In the genomic region with DNA sequence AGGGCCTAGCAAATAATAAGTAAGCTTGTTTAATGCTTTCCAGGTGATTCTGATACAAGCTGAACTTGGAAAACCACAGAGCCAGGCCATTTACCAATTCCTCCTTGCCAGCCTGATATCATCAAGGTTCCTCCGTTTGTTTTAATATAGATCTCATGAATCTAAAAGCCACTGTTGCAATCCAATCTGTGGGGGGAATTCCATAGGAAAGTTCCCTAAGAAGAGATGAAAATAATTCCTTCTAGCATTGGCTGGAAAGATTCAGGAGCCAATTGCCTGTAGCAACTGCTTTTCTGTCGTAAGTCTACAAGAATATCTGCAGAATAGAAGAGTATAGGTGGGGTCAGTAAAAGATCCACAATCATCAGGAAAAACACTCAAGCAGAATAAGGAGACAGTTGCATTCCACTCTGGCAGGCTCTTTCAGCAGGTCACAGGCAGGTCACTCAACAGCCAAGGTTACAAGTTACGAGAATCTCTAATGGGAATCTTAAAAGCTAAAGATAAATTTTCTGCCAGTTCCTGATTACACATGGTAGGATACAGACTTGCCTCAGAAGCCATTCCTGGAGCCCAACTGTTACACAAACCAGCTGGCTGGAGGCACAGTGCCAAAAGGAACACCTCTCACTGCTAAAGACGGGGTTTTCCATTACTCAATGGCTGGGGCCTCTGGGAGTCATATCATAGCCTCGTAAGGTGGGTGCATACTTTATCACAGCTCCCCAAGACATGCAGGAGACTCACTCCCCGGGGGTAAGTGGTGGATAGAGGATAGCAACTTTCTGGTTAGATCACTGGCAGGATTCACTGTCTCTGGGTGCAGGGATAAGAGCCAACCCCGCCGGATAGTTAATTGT, we compare ENCODE assay signal across 1 cellular context.
A peak's percentile ranks its signal among the peaks of the same experiment; 100 is the strongest.
TF ChIP-seq lines count a peak whose summit lies in the region.

No MANE protein-coding gene starts in this region.

TF ChIP-seq in K562, 482 proteins besides CTCF, POLR2A, EP300 and RAD21 (continued from another document and continues in another):
- TF ChIP-seq, protein P1, sequence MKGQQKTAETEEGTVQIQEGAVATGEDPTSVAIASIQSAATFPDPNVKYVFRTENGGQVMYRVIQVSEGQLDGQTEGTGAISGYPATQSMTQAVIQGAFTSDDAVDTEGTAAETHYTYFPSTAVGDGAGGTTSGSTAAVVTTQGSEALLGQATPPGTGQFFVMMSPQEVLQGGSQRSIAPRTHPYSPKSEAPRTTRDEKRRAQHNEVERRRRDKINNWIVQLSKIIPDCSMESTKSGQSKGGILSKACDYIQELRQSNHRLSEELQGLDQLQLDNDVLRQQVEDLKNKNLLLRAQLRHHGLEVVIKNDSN (CRISPR knock-in tag; IDR thresholded peaks at IDR 0.05): no peak
- TF ChIP-seq, protein P2, sequence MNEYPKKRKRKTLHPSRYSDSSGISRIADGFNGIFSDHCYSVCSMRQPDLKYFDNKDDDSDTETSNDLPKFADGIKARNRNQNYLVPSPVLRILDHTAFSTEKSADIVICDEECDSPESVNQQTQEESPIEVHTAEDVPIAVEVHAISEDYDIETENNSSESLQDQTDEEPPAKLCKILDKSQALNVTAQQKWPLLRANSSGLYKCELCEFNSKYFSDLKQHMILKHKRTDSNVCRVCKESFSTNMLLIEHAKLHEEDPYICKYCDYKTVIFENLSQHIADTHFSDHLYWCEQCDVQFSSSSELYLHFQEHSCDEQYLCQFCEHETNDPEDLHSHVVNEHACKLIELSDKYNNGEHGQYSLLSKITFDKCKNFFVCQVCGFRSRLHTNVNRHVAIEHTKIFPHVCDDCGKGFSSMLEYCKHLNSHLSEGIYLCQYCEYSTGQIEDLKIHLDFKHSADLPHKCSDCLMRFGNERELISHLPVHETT (CRISPR knock-in tag; conservative IDR thresholded peaks at IDR 0.05 in 1 of 2, IDR thresholded peaks at IDR 0.05 in 1 of 2): 0 out of 4 replicates have a peak, but pooled peaks of 1 of the 2 experiments have one; percentile 19
- TF ChIP-seq C11orf30 (IDR thresholded peaks at IDR 0.05; ENCODE audit: low read depth) (no peak), BRF1 (IDR thresholded peaks at IDR 0.05; ENCODE audit: borderline replicate concordance, extremely low read depth, insufficient read length) (no peak), KDM1A (IDR thresholded peaks at IDR 0.05) (peak; percentile 87 to 90), MBD2 (IDR thresholded peaks at IDR 0.05; ENCODE audit: borderline replicate concordance, low read depth) (peak; percentile 75; the same call in 1 of the 2 replicates), NFYB (IDR thresholded peaks at IDR 0.05; ENCODE audit: extremely low read depth, insufficient read length) (no peak), KDM5B (IDR thresholded peaks at IDR 0.05; ENCODE audit: insufficient replicate concordance, low read depth, low read length) (no peak), YY1 (IDR thresholded peaks at IDR 0.05; ENCODE audit: borderline replicate concordance in 1 of 3, control insufficient read depth in 1 of 3, extremely low read depth in 1 of 3, insufficient read depth in 3 of 3, insufficient read length in 1 of 3, insufficient replicate concordance in 2 of 3, low read depth in 1 of 3, low read length in 2 of 3) (peak in 1 of 3 experiments; percentile 36), BACH1 (tag; IDR thresholded peaks at IDR 0.05) (no peak), JUNB (CRISPR knock-in tag; conservative IDR thresholded peaks at IDR 0.05) (no peak), THRAP3 (IDR thresholded peaks at IDR 0.05; ENCODE audit: borderline replicate concordance) (no peak), TAF9B (IDR thresholded peaks at IDR 0.05; ENCODE audit: partially characterized antibody) (peak; percentile 52), ZBED1 (IDR thresholded peaks at IDR 0.05) (no peak), SIN3A (IDR thresholded peaks at IDR 0.05; ENCODE audit: borderline replicate concordance in 2 of 2, control insufficient read depth in 1 of 2, low read depth in 2 of 2, low read length in 2 of 2) (peak in 1 of 2 experiments; percentile 83; a peak in 1 of 4 replicates), ZNF3 (CRISPR knock-in tag; IDR thresholded peaks at IDR 0.05) (no peak), ZNF444 (CRISPR knock-in tag; IDR thresholded peaks at IDR 0.05) (no peak), ASH1L (IDR thresholded peaks at IDR 0.05; ENCODE audit: borderline replicate concordance, low read depth, partially characterized antibody) (no peak), ZBTB1 (CRISPR knock-in tag; IDR thresholded peaks at IDR 0.05; ENCODE audit: borderline replicate concordance, low read depth) (no peak), SMAD1 (IDR thresholded peaks at IDR 0.05; ENCODE audit: low read depth, low read length, partially characterized antibody) (no peak), NCOA1 (IDR thresholded peaks at IDR 0.05; ENCODE audit: low read depth) (no peak; the same call in 1 of the 2 replicates), EWSR1 (IDR thresholded peaks at IDR 0.05; ENCODE audit: borderline replicate concordance, low read depth, partially characterized antibody) (no peak), EGR1 (conservative IDR thresholded peaks at IDR 0.05) (peak; percentile 22), NCOA4 (IDR thresholded peaks at IDR 0.05; ENCODE audit: partially characterized antibody) (no peak), ZSCAN32 (CRISPR knock-in tag; IDR thresholded peaks at IDR 0.05) (no peak), L3MBTL2 (IDR thresholded peaks at IDR 0.05) (peak; percentile 32; the same call in 1 of the 2 replicates), ZNF76 (CRISPR knock-in tag; IDR thresholded peaks at IDR 0.05; ENCODE audit: borderline replicate concordance) (no peak), BMI1 (IDR thresholded peaks at IDR 0.05; ENCODE audit: low read length) (no peak), ZNF197 (CRISPR knock-in tag; IDR thresholded peaks at IDR 0.05; ENCODE audit: low read depth) (no peak), ZNF764 (CRISPR knock-in tag; IDR thresholded peaks at IDR 0.05; ENCODE audit: low read depth) (no peak), RBM17 (IDR thresholded peaks at IDR 0.05; ENCODE audit: borderline replicate concordance, low read depth, low read length) (no peak), ZNF717 (CRISPR knock-in tag; IDR thresholded peaks at IDR 0.05) (no peak), ZNF133 (CRISPR knock-in tag; IDR thresholded peaks at IDR 0.05) (no peak), CAMTA2 (CRISPR knock-in tag; conservative IDR thresholded peaks at IDR 0.05) (no peak)
- TF ChIP-seq, protein P3, sequence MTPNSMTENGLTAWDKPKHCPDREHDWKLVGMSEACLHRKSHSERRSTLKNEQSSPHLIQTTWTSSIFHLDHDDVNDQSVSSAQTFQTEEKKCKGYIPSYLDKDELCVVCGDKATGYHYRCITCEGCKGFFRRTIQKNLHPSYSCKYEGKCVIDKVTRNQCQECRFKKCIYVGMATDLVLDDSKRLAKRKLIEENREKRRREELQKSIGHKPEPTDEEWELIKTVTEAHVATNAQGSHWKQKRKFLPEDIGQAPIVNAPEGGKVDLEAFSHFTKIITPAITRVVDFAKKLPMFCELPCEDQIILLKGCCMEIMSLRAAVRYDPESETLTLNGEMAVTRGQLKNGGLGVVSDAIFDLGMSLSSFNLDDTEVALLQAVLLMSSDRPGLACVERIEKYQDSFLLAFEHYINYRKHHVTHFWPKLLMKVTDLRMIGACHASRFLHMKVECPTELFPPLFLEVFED (CRISPR knock-in tag; conservative IDR thresholded peaks at IDR 0.05): no peak
- TF ChIP-seq, protein P4, sequence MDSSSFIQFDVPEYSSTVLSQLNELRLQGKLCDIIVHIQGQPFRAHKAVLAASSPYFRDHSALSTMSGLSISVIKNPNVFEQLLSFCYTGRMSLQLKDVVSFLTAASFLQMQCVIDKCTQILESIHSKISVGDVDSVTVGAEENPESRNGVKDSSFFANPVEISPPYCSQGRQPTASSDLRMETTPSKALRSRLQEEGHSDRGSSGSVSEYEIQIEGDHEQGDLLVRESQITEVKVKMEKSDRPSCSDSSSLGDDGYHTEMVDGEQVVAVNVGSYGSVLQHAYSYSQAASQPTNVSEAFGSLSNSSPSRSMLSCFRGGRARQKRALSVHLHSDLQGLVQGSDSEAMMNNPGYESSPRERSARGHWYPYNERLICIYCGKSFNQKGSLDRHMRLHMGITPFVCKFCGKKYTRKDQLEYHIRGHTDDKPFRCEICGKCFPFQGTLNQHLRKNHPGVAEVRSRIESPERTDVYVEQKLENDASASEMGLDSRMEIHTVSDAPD (CRISPR knock-in tag; IDR thresholded peaks at IDR 0.05): no peak
- TF ChIP-seq, protein P5, sequence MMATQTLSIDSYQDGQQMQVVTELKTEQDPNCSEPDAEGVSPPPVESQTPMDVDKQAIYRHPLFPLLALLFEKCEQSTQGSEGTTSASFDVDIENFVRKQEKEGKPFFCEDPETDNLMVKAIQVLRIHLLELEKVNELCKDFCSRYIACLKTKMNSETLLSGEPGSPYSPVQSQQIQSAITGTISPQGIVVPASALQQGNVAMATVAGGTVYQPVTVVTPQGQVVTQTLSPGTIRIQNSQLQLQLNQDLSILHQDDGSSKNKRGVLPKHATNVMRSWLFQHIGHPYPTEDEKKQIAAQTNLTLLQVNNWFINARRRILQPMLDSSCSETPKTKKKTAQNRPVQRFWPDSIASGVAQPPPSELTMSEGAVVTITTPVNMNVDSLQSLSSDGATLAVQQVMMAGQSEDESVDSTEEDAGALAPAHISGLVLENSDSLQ (IDR thresholded peaks at IDR 0.05): peak; percentile 37; the same call in 1 of the 2 replicates
- TF ChIP-seq, protein P6, sequence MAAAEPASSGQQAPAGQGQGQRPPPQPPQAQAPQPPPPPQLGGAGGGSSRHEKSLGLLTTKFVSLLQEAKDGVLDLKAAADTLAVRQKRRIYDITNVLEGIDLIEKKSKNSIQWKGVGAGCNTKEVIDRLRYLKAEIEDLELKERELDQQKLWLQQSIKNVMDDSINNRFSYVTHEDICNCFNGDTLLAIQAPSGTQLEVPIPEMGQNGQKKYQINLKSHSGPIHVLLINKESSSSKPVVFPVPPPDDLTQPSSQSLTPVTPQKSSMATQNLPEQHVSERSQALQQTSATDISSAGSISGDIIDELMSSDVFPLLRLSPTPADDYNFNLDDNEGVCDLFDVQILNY (CRISPR knock-in tag; IDR thresholded peaks at IDR 0.05): no peak
- TF ChIP-seq, protein P7, sequence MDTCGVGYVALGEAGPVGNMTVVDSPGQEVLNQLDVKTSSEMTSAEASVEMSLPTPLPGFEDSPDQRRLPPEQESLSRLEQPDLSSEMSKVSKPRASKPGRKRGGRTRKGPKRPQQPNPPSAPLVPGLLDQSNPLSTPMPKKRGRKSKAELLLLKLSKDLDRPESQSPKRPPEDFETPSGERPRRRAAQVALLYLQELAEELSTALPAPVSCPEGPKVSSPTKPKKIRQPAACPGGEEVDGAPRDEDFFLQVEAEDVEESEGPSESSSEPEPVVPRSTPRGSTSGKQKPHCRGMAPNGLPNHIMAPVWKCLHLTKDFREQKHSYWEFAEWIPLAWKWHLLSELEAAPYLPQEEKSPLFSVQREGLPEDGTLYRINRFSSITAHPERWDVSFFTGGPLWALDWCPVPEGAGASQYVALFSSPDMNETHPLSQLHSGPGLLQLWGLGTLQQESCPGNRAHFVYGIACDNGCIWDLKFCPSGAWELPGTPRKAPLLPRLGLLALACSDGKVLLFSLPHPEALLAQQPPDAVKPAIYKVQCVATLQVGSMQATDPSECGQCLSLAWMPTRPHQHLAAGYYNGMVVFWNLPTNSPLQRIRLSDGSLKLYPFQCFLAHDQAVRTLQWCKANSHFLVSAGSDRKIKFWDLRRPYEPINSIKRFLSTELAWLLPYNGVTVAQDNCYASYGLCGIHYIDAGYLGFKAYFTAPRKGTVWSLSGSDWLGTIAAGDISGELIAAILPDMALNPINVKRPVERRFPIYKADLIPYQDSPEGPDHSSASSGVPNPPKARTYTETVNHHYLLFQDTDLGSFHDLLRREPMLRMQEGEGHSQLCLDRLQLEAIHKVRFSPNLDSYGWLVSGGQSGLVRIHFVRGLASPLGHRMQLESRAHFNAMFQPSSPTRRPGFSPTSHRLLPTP (IDR thresholded peaks at IDR 0.05; ENCODE audit: borderline replicate concordance, extremely low read depth, insufficient read length): no peak
- TF ChIP-seq, protein P8, sequence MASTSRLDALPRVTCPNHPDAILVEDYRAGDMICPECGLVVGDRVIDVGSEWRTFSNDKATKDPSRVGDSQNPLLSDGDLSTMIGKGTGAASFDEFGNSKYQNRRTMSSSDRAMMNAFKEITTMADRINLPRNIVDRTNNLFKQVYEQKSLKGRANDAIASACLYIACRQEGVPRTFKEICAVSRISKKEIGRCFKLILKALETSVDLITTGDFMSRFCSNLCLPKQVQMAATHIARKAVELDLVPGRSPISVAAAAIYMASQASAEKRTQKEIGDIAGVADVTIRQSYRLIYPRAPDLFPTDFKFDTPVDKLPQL (IDR thresholded peaks at IDR 0.05; ENCODE audit: extremely low read depth, insufficient read length): no peak
- TF ChIP-seq, protein P9, sequence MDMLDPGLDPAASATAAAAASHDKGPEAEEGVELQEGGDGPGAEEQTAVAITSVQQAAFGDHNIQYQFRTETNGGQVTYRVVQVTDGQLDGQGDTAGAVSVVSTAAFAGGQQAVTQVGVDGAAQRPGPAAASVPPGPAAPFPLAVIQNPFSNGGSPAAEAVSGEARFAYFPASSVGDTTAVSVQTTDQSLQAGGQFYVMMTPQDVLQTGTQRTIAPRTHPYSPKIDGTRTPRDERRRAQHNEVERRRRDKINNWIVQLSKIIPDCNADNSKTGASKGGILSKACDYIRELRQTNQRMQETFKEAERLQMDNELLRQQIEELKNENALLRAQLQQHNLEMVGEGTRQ (CRISPR knock-in tag; IDR thresholded peaks at IDR 0.05): no peak
- TF ChIP-seq, protein P10, sequence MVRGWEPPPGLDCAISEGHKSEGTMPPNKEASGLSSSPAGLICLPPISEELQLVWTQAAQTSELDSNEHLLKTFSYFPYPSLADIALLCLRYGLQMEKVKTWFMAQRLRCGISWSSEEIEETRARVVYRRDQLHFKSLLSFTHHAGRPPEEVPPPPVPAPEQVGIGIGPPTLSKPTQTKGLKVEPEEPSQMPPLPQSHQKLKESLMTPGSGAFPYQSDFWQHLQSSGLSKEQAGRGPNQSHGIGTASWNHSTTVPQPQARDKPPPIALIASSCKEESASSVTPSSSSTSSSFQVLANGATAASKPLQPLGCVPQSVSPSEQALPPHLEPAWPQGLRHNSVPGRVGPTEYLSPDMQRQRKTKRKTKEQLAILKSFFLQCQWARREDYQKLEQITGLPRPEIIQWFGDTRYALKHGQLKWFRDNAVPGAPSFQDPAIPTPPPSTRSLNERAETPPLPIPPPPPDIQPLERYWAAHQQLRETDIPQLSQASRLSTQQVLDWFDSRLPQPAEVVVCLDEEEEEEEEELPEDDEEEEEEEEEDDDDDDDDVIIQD (CRISPR knock-in tag; IDR thresholded peaks at IDR 0.05): no peak
- TF ChIP-seq, protein P11, sequence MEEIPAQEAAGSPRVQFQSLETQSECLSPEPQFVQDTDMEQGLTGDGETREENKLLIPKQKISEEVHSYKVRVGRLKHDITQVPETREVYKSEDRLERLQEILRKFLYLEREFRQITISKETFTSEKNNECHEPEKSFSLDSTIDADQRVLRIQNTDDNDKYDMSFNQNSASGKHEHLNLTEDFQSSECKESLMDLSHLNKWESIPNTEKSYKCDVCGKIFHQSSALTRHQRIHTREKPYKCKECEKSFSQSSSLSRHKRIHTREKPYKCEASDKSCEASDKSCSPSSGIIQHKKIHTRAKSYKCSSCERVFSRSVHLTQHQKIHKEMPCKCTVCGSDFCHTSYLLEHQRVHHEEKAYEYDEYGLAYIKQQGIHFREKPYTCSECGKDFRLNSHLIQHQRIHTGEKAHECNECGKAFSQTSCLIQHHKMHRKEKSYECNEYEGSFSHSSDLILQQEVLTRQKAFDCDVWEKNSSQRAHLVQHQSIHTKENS (CRISPR knock-in tag; IDR thresholded peaks at IDR 0.05): no peak
- TF ChIP-seq, protein P12, sequence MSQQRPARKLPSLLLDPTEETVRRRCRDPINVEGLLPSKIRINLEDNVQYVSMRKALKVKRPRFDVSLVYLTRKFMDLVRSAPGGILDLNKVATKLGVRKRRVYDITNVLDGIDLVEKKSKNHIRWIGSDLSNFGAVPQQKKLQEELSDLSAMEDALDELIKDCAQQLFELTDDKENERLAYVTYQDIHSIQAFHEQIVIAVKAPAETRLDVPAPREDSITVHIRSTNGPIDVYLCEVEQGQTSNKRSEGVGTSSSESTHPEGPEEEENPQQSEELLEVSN (IDR thresholded peaks at IDR 0.05; ENCODE audit: borderline replicate concordance in 1 of 2, extremely low read depth in 1 of 2, insufficient read depth in 1 of 2, insufficient read length in 1 of 2, low read depth in 1 of 2, low read length in 1 of 2, poor library complexity in 1 of 2, severe bottlenecking in 1 of 2): no peak
